In genomic region chr3:57709559-57709958, GRCh38 we compare ENCODE assay signal across 16 cellular contexts. TPM values are rescaled to one million over a fixed set of nuclear protein-coding genes. Genes with fewer than 3 reads are reported as not detected.
DNase-seq lines count a peak whose midpoint lies in the region; ATAC-seq, FAIRE-seq and TF ChIP-seq lines count a peak whose summit lies in the region.
"Had no signal": no experiment of that assay in that cellular context is flagged by ENCODE, and none has a peak within 500 bp of the region (broad histone marks: within the 10 kb centered on the region; RNA-seq: fewer than 3 reads in every experiment).

No MANE protein-coding gene starts in this region.

- POLR2A ChIA-PET in K562 (lab: Yijun Ruan, JAX): interaction anchor here (0.8 kb wide), 1 partner anchor 530 kb away, joined by 3 read pairs; no protein-coding TSS in a partner anchor

- H3K27ac ChIP-seq in K562 (ENCODE audit: extremely low read depth, low read depth, low read length): no peak overlapping the region
- H3K27ac ChIP-seq: ovary, spleen had no signal

- 0% methylated on average over 2 of the region's 2 CpGs for WGBS in K562 (ENCODE audit: insufficient coverage, low coverage, missing lambda C conversion rate)

- intact Hi-C loops in K562 (cut with micrococcal nuclease): no loop called here

- H3K9me3 ChIP-seq in K562 (replicated peaks; ENCODE audit: control insufficient read depth, insufficient read depth, low read depth, low read length): no peaks in the 10 kb centered on the region
- H3K9me3 ChIP-seq: ovary, spleen had no signal

- no peaks in the 10 kb centered on the region; a peak in 1 of 5 replicates for H3K4me1 ChIP-seq in K562 (replicated peaks in 1 of 2; ENCODE audit: control insufficient read depth in 2 of 2, insufficient read depth in 2 of 2, low read length in 2 of 2)
- H3K4me1 ChIP-seq: spleen had no signal

- H3K9me1 ChIP-seq in K562 (ENCODE audit: control insufficient read depth, insufficient read depth, low read length): no peaks in the 10 kb centered on the region

- H3K27me3 ChIP-seq in K562 (ENCODE audit: control insufficient read depth in 2 of 2, insufficient read depth in 2 of 2, low read length in 2 of 2): no peaks in the 10 kb centered on the region
- H3K27me3 ChIP-seq: ovary, spleen had no signal

- TF ChIP-seq EP300 in K562 (IDR thresholded peaks at IDR 0.05; ENCODE audit: low read length): no peak

- H3K79me2 ChIP-seq in K562 (ENCODE audit: control insufficient read depth, insufficient read depth, low read length): no peaks in the 10 kb centered on the region

- H3K36me3 ChIP-seq in K562 (ENCODE audit: control insufficient read depth, insufficient read depth, low read length): no peaks in the 10 kb centered on the region
- H3K36me3 ChIP-seq: ovary, spleen had no signal

- TF ChIP-seq POLR2A in K562 (conservative IDR thresholded peaks at IDR 0.05): no peak

- no peak for FAIRE-seq in K562 (lab: Jason Lieb, UNC)
- FAIRE-seq in GM19239 (lab: Jason Lieb, UNC): no peak
- FAIRE-seq: GM18507 had no signal

- no TSS peak for BruUV-seq in K562 (replicated peaks; lab: Mats Ljungman, UMichigan)

- CTCF ChIA-PET in K562 (lab: Yijun Ruan, JAX; ENCODE audit: low intra/inter-chr PET ratio): no interaction called here

- in situ Hi-C loops in K562 (cut with MboI) (no loop called here), GM13977 (cut with MboI; ENCODE audit: low pct_unique_long_range_greater_than_20kb, low sequenced_read_pairs, unreplicated experiment) (no loop called here)

- H4K20me1 ChIP-seq in K562 (replicated peaks; ENCODE audit: control insufficient read depth, insufficient read depth, low read length): no peaks in the 10 kb centered on the region

- TF ChIP-seq RAD21 in K562 (CRISPR knock-in tag; conservative IDR thresholded peaks at IDR 0.05 in 1 of 2, IDR thresholded peaks at IDR 0.05 in 1 of 2): no peak

- no peak overlapping the region for H3K4me3 ChIP-seq in K562
- H3K4me3 ChIP-seq: ovary, spleen had no signal

- H3K9ac ChIP-seq in K562 (ENCODE audit: insufficient read depth in 1 of 2, low read depth in 2 of 2, low read length in 2 of 2): no peak overlapping the region

- no peak for TF ChIP-seq CTCF in K562 (IDR thresholded peaks at IDR 0.05 in 2 of 3, conservative IDR thresholded peaks at IDR 0.05 in 1 of 3; ENCODE audit: insufficient read depth in 2 of 3, low read depth in 1 of 3, low read length in 3 of 3)
- no peak for TF ChIP-seq CTCF in GM13977 (IDR thresholded peaks at IDR 0.05; ENCODE audit: extremely low read depth, insufficient read depth, missing control alignments)

- ATAC-seq in K562: no peak
- ATAC-seq: Right ventricle myocardium inferior had no signal

- peak overlapping the region; percentile 59 for H2AFZ ChIP-seq in K562 (ENCODE audit: low read depth, low read length)

- DNase-seq in LHCN-M2 (ENCODE audit: low read depth) (peak; percentile 11), K562 (ENCODE audit: extremely low read depth in 1 of 4, low spot score in 3 of 4) (no peak), kidney tubule cell (ENCODE audit: low spot score) (peak; percentile 77), D341Med (ENCODE audit: low spot score) (no peak), GM13977 (ENCODE audit: low spot score) (no peak), GM19239 (ENCODE audit: insufficient read length, low spot score) (no peak), HK-2 (ENCODE audit: unreplicated experiment) (no peak)
- DNase-seq: activated CD4-positive, alpha-beta T cell treated with anti-CD3 and anti-CD28 coated beads, Interleukin-2, amount 50 U/mL, for 1 hour; activated T-cell treated with anti-CD3 and anti-CD28 coated beads, Interleukin-2, amount 50 U/mL, for 24 hours; CD4-positive, alpha-beta memory T cell; endodermal cell; NCI-H1092 treated with DMSO at 0.1 percent for 48 hours; ovary; spleen had no signal

- no peak overlapping the region for H3K4me2 ChIP-seq in K562 (ENCODE audit: insufficient read depth, low read length)

TF ChIP-seq in K562, 482 proteins besides CTCF, POLR2A, EP300 and RAD21:
- TF ChIP-seq ZNF311 (CRISPR knock-in tag; IDR thresholded peaks at IDR 0.05): no peak
- TF ChIP-seq, protein P1, sequence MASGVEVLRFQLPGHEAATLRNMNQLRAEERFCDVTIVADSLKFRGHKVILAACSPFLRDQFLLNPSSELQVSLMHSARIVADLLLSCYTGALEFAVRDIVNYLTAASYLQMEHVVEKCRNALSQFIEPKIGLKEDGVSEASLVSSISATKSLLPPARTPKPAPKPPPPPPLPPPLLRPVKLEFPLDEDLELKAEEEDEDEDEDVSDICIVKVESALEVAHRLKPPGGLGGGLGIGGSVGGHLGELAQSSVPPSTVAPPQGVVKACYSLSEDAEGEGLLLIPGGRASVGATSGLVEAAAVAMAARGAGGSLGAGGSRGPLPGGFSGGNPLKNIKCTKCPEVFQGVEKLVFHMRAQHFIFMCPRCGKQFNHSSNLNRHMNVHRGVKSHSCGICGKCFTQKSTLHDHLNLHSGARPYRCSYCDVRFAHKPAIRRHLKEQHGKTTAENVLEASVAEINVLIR (CRISPR knock-in tag; IDR thresholded peaks at IDR 0.05): no peak
- TF ChIP-seq HNRNPK (IDR thresholded peaks at IDR 0.05; ENCODE audit: low read depth, low read length, poor library complexity, severe bottlenecking): no peak
- no peak for TF ChIP-seq ZNF561 (CRISPR knock-in tag; conservative IDR thresholded peaks at IDR 0.05)
- no peak for TF ChIP-seq MAZ (CRISPR knock-in tag; conservative IDR thresholded peaks at IDR 0.05 in 1 of 2, IDR thresholded peaks at IDR 0.05 in 1 of 2)
- TF ChIP-seq CSDE1 (IDR thresholded peaks at IDR 0.05): no peak
- no peak for TF ChIP-seq HMBOX1 (IDR thresholded peaks at IDR 0.05)
- TF ChIP-seq TCFL5 (CRISPR knock-in tag; conservative IDR thresholded peaks at IDR 0.05): no peak
- no peak for TF ChIP-seq ATF7 (IDR thresholded peaks at IDR 0.05)
- TF ChIP-seq ZNF224 (CRISPR knock-in tag; IDR thresholded peaks at IDR 0.05): no peak
- TF ChIP-seq TGIF2 (CRISPR knock-in tag; IDR thresholded peaks at IDR 0.05): no peak
- TF ChIP-seq RBM34 (IDR thresholded peaks at IDR 0.05; ENCODE audit: borderline replicate concordance, insufficient read depth, low read length): no peak
- TF ChIP-seq YBX1 (IDR thresholded peaks at IDR 0.05): no peak
- no peak for TF ChIP-seq BRD4 (IDR thresholded peaks at IDR 0.05)

RNA-seq across cellular contexts. Expression of gene DENND6A, which starts 16.7 kb away (rescaled TPM):
- total RNA-seq in LHCN-M2 (2014; rRNA removed) (9.8 and 14.8 TPM in 2 replicates), K562 (2014; rRNA removed) (6.0 and 7.3 TPM in 2 replicates), K562 (2014; rRNA removed; fragmentation: Illumina TruSeq; extraction: Trizol) (10.3 and 12.8 TPM in 2 replicates), K562 (2015; rRNA removed; fragmentation: Illumina TruSeq; extraction: Trizol) (11.7 and 12.7 TPM in 2 replicates), K562 (2021) (10.0 and 10.9 TPM in 2 replicates)
- polyA plus RNA-seq in LHCN-M2 (2012): 4.6 TPM
- 20.0 and 40.2 TPM in 2 replicates for total RNA-seq in K562 (2011; cell fraction: chromatin; rRNA removed; ENCODE audit: low replicate concordance)
- total RNA-seq in K562 (2011; cell fraction: nucleolus; rRNA removed): 6.7 and 7.8 TPM in 2 replicates
- total RNA-seq in K562 (2011; cell fraction: nucleoplasm; rRNA removed): 14.8 and 16.4 TPM in 2 replicates
- polyA plus RNA-seq in K562 (2011; rRNA removed) (10.0 and 15.5 TPM in 2 replicates), K562 (2014; fragmentation: Illumina TruSeq; extraction: Trizol) (7.1 TPM in 2 replicates), K562 (2014; fragmentation: Nextera tagmentation; extraction: Ambion mirVana) (1 to 10 TPM; 1.5 to 2.0 TPM), K562 (2014; rRNA removed) (4.4 and 5.2 TPM in 2 replicates)
- 7.7 and 9.7 TPM in 2 replicates for polyA plus RNA-seq in K562 (2011; cell fraction: cytosol; rRNA removed)
- 6.4 and 10.3 TPM in 2 replicates for polyA plus RNA-seq in K562 (2011; cell fraction: nucleus; rRNA removed)
- 7.0 and 19.0 TPM in 2 replicates for polyA plus RNA-seq in K562 (2012)
- polyA minus RNA-seq in K562 (2011; rRNA and poly(A)+ RNA removed): 14.8 and 23.4 TPM in 2 replicates
- polyA minus RNA-seq in K562 (2011; cell fraction: cytosol; rRNA and poly(A)+ RNA removed): 6.7 and 10.7 TPM in 2 replicates
- polyA minus RNA-seq in K562 (2011; cell fraction: nucleus; rRNA and poly(A)+ RNA removed): 4.4 and 6.7 TPM in 2 replicates

RNA-seq across cellular contexts. Expression of gene SLMAP, which starts 46.5 kb away (rescaled TPM):
- total RNA-seq in LHCN-M2 (2014; rRNA removed) (30.0 and 32.3 TPM in 2 replicates), K562 (2014; rRNA removed) (27.5 and 28.3 TPM in 2 replicates), K562 (2014; rRNA removed; fragmentation: Illumina TruSeq; extraction: Trizol) (38.1 and 46.8 TPM in 2 replicates), K562 (2015; rRNA removed; fragmentation: Illumina TruSeq; extraction: Trizol) (34.1 and 35.0 TPM in 2 replicates), K562 (2021) (50.7 and 59.3 TPM in 2 replicates)
- 8.6 TPM for polyA plus RNA-seq in LHCN-M2 (2012)
- total RNA-seq in K562 (2011; cell fraction: chromatin; rRNA removed; ENCODE audit: low replicate concordance): 45.2 and 144 TPM in 2 replicates
- 33.2 and 46.8 TPM in 2 replicates for total RNA-seq in K562 (2011; cell fraction: nucleolus; rRNA removed)
- 77.5 and 135 TPM in 2 replicates for total RNA-seq in K562 (2011; cell fraction: nucleoplasm; rRNA removed)
- polyA plus RNA-seq in K562 (2011; rRNA removed) (22.4 and 25.8 TPM in 2 replicates), K562 (2014; fragmentation: Illumina TruSeq; extraction: Trizol) (25.5 and 30.8 TPM in 2 replicates), K562 (2014; fragmentation: Nextera tagmentation; extraction: Ambion mirVana) (10 to 100 TPM; 12.1 to 12.7 TPM), K562 (2014; rRNA removed) (19.5 and 22.1 TPM in 2 replicates)
- 10.3 and 16.2 TPM in 2 replicates for polyA plus RNA-seq in K562 (2011; cell fraction: cytosol; rRNA removed)
- 28.9 and 35.1 TPM in 2 replicates for polyA plus RNA-seq in K562 (2011; cell fraction: nucleus; rRNA removed)
- 15.7 and 18.8 TPM in 2 replicates for polyA plus RNA-seq in K562 (2012)
- polyA minus RNA-seq in K562 (2011; rRNA and poly(A)+ RNA removed): 66.4 and 67.7 TPM in 2 replicates
- 25.0 and 32.3 TPM in 2 replicates for polyA minus RNA-seq in K562 (2011; cell fraction: cytosol; rRNA and poly(A)+ RNA removed)
- polyA minus RNA-seq in K562 (2011; cell fraction: nucleus; rRNA and poly(A)+ RNA removed): 39.9 and 52.4 TPM in 2 replicates

Comparison
In these comparisons a context has a peak if more than half of its experiments do, and no peak if none do; other contexts are left out.
1. DNase-seq: peak in LHCN-M2 (single experiment) and kidney tubule cell (single experiment); none in K562 (0 of 4), D341Med (single experiment), GM13977 (single experiment), GM19239 (single experiment) and HK-2 (single experiment).